Comparison of ENCODE assay signal across 9 cellular contexts in genomic region chr6:73696990-73697651, GRCh38. TPM values are rescaled to one million over a fixed set of nuclear protein-coding genes. Genes with fewer than 3 reads are reported as not detected.
DNase-seq lines count a peak whose midpoint lies in the region; ATAC-seq, FAIRE-seq and TF ChIP-seq lines count a peak whose summit lies in the region.
"Had no signal": no experiment of that assay in that cellular context is flagged by ENCODE, and none has a peak within 500 bp of the region (broad histone marks: within the 10 kb centered on the region; RNA-seq: fewer than 3 reads in every experiment).

No MANE protein-coding gene starts in this region.

- H3K36me3 ChIP-seq in GM23338 (ENCODE audit: insufficient read depth) (no peaks in the 10 kb centered on the region), keratinocyte (ENCODE audit: control insufficient read depth in 2 of 2, extremely low read depth in 1 of 2, insufficient read depth in 2 of 2, low read length in 2 of 2) (peaks cover 0 to 1% of the 10 kb centered on the region in 2 experiments), Caco-2 (ENCODE audit: control insufficient read depth, insufficient read depth, low read length) (no peaks in the 10 kb centered on the region)

- peaks cover 7% of the 10 kb centered on the region; the same call in 2 of the 3 replicates for H3K9me3 Mint-ChIP-seq in GM23338
- no peaks in the 10 kb centered on the region for H3K9me3 Mint-ChIP-seq in activated CD8-positive, alpha-beta T cell treated with anti-CD3 and anti-CD28 coated beads for 36 hours
- no peaks in the 10 kb centered on the region for H3K9me3 Mint-ChIP-seq in Caco-2 (ENCODE audit: unreplicated experiment)

- H3K27ac Mint-ChIP-seq in GM23338 (no peak overlapping the region), Caco-2 (ENCODE audit: unreplicated experiment) (no peak overlapping the region)
- peak overlapping the region; percentile 98 for H3K27ac Mint-ChIP-seq in activated CD8-positive, alpha-beta T cell treated with anti-CD3 and anti-CD28 coated beads for 36 hours

- POLR2A ChIA-PET in A549 (lab: Yijun Ruan, JAX) (no interaction called here), Caco-2 (lab: Charles Lee) (no interaction called here)
- POLR2A ChIA-PET in activated CD8-positive, alpha-beta T cell treated with anti-CD3 and anti-CD28 coated beads for 36 hours (lab: Charles Lee): interaction anchor here (1.5 kb wide), 1 partner anchor 29 kb away, joined by 4 read pairs; no protein-coding TSS in a partner anchor

- peak overlapping the region; percentile 74 for H3K4me3 Mint-ChIP-seq in GM23338
- H3K4me3 Mint-ChIP-seq in activated CD8-positive, alpha-beta T cell treated with anti-CD3 and anti-CD28 coated beads for 36 hours: peak overlapping the region; percentile 95
- H3K4me3 Mint-ChIP-seq in Caco-2 (ENCODE audit: unreplicated experiment): no peak overlapping the region

- no peaks in the 10 kb centered on the region for H3K79me2 ChIP-seq in GM23338 (replicated peaks; ENCODE audit: insufficient read depth)
- peaks cover 15% of the 10 kb centered on the region for H3K79me2 ChIP-seq in keratinocyte (ENCODE audit: control insufficient read depth, insufficient read depth, low read length)

- dilution Hi-C loops in keratinocyte (cut with MboI; ENCODE audit: extremely low pct_ligation_motif_present, low sequenced_read_pairs): no loop called here

- H3K27me3 ChIP-seq in GM23338 (ENCODE audit: insufficient read depth) (peaks cover 13% of the 10 kb centered on the region), keratinocyte (ENCODE audit: control insufficient read depth, extremely low read depth, insufficient read depth, low read length) (no peaks in the 10 kb centered on the region), Caco-2 (replicated peaks; ENCODE audit: control insufficient read depth, insufficient read depth, low read length) (no peaks in the 10 kb centered on the region)

- BruUV-seq in Caco-2 (replicated peaks; lab: Mats Ljungman, UMichigan): no TSS peak

- H3F3A ChIP-seq in GM23338 (replicated peaks; ENCODE audit: low read depth): no peaks in the 10 kb centered on the region

- no peak for TF ChIP-seq RAD21 in A549 (conservative IDR thresholded peaks at IDR 0.05 in 1 of 2, IDR thresholded peaks at IDR 0.05 in 1 of 2)

- DNase-seq in A549 (ENCODE audit: low read depth in 1 of 2, low spot score in 1 of 2): no peak
- DNase-seq in GM23338 (ENCODE audit: low spot score): peak; percentile 37
- no peak for DNase-seq in activated CD8-positive, alpha-beta T cell treated with anti-CD3 and anti-CD28 coated beads for 36 hours
- DNase-seq in keratinocyte (ENCODE audit: low read depth, low spot score): no peak
- DNase-seq in Caco-2: no peak
- no peak for DNase-seq in NCI-H526 (lab: John Stamatoyannopoulos, UW)
- DNase-seq in NCI-H1048 (lab: John Stamatoyannopoulos, UW): no peak
- no peak for DNase-seq in NCI-H1105 treated with DMSO at 0.1 percent for 48 hours (lab: John Stamatoyannopoulos, UW)

- H2AFZ ChIP-seq in GM23338 (peak overlapping the region; percentile 87), keratinocyte (ENCODE audit: control insufficient read depth, low read length) (peak overlapping the region; percentile 79)

- H3K27me3 Mint-ChIP-seq in GM23338 (ENCODE audit: insufficient read depth, low read depth, poor library complexity) (peaks cover 11% of the 10 kb centered on the region), Caco-2 (ENCODE audit: insufficient read depth, unreplicated experiment) (peaks cover 8% of the 10 kb centered on the region)
- peaks cover 28% of the 10 kb centered on the region for H3K27me3 Mint-ChIP-seq in activated CD8-positive, alpha-beta T cell treated with anti-CD3 and anti-CD28 coated beads for 36 hours

- no peaks in the 10 kb centered on the region for H4K20me1 ChIP-seq in GM23338 (replicated peaks; ENCODE audit: insufficient read depth)
- no peaks in the 10 kb centered on the region for H4K20me1 ChIP-seq in keratinocyte (ENCODE audit: control insufficient read depth, extremely low read depth, insufficient read depth, low read length)

- FAIRE-seq in A549 (lab: Jason Lieb, UNC): no peak
- FAIRE-seq in keratinocyte (lab: Jason Lieb, UNC): peak; percentile 52
- FAIRE-seq: G401.6 had no signal

- peak overlapping the region; percentile 86 for H3K4me2 ChIP-seq in A549
- peak overlapping the region; percentile 81 for H3K4me2 ChIP-seq in GM23338
- H3K4me2 ChIP-seq in keratinocyte (ENCODE audit: control insufficient read depth, extremely low read depth, insufficient read depth, low read depth, low read length): peak overlapping the region; percentile 98

- no peaks in the 10 kb centered on the region for H3K9me1 ChIP-seq in keratinocyte (ENCODE audit: control insufficient read depth, extremely low read depth, insufficient read depth, low read length)

- CTCF ChIA-PET in A549 (lab: Yijun Ruan, JAX): interaction anchor here (0.9 to 1.4 kb wide), 2 partner anchors 10 to 16 kb away, joined by 3 to 4 read pairs; no protein-coding TSS in a partner anchor
- CTCF ChIA-PET in activated CD8-positive, alpha-beta T cell treated with anti-CD3 and anti-CD28 coated beads for 36 hours (lab: Charles Lee): no interaction called here
- CTCF ChIA-PET in Caco-2 (lab: Charles Lee): no interaction called here

- peaks cover 23% of the 10 kb centered on the region for H3K4me1 Mint-ChIP-seq in GM23338
- H3K4me1 Mint-ChIP-seq in activated CD8-positive, alpha-beta T cell treated with anti-CD3 and anti-CD28 coated beads for 36 hours (ENCODE audit: low read depth): peaks cover 36% of the 10 kb centered on the region
- no peaks in the 10 kb centered on the region for H3K4me1 Mint-ChIP-seq in Caco-2 (ENCODE audit: low read depth, unreplicated experiment)

- H3K27ac ChIP-seq in A549: peak overlapping the region; percentile 95 to 97
- no peak overlapping the region for H3K27ac ChIP-seq in GM23338 (ENCODE audit: low read depth)
- H3K27ac ChIP-seq in keratinocyte (ENCODE audit: control insufficient read depth, insufficient read depth, low read length): peak overlapping the region; percentile 97

- whole genome bisulfite sequencing in A549 (ENCODE audit: missing lambda C conversion rate): 34% methylated on average over 10 of the region's 10 CpGs

- H3K36me3 Mint-ChIP-seq in GM23338 (ENCODE audit: low read depth) (peaks cover 7% of the 10 kb centered on the region; the same call in 1 of the 3 replicates), Caco-2 (ENCODE audit: insufficient read depth, unreplicated experiment) (no peaks in the 10 kb centered on the region)
- H3K36me3 Mint-ChIP-seq in activated CD8-positive, alpha-beta T cell treated with anti-CD3 and anti-CD28 coated beads for 36 hours (ENCODE audit: low read depth): peaks cover 18% of the 10 kb centered on the region

- peak overlapping the region; percentile 68 for H3K4me3 ChIP-seq in A549
- peak overlapping the region; percentile 69; the same call in 1 of the 2 replicates for H3K4me3 ChIP-seq in GM23338
- peak overlapping the region; percentile 73 to 89 (median 84) for H3K4me3 ChIP-seq in keratinocyte (ENCODE audit: control insufficient read depth in 2 of 3, extremely low read depth in 1 of 3, insufficient read depth in 2 of 3, low read depth in 1 of 3, low read length in 3 of 3)
- no peak overlapping the region for H3K4me3 ChIP-seq in Caco-2 (ENCODE audit: low read depth, low read length)

- TF ChIP-seq EP300 in A549 (IDR thresholded peaks at IDR 0.05): no peak

- H3K9ac ChIP-seq in keratinocyte (ENCODE audit: control insufficient read depth, extremely low read depth, insufficient read depth, low read length): peak overlapping the region; percentile 93

- intact Hi-C loops in activated CD8-positive, alpha-beta T cell treated with anti-CD3 and anti-CD28 coated beads for 36 hours (cut with micrococcal nuclease): loop anchor here (1.0 kb wide), 1 partner anchor 25 kb away; no protein-coding TSS in a partner anchor
- intact Hi-C loops in Caco-2 (cut with micrococcal nuclease; ENCODE audit: unreplicated experiment): no loop called here

- H3K4me1 ChIP-seq in A549: peaks cover 26% of the 10 kb centered on the region
- peaks cover 16% of the 10 kb centered on the region for H3K4me1 ChIP-seq in GM23338 (ENCODE audit: insufficient read depth)
- H3K4me1 ChIP-seq in keratinocyte (ENCODE audit: control insufficient read depth, extremely low read depth, insufficient read depth, low read length): peaks cover 31% of the 10 kb centered on the region
- H3K4me1 ChIP-seq in Caco-2: no peaks in the 10 kb centered on the region

- H3K9me3 ChIP-seq in A549: no peaks in the 10 kb centered on the region
- H3K9me3 ChIP-seq in keratinocyte (ENCODE audit: control insufficient read depth, low read depth, low read length): no peaks in the 10 kb centered on the region
- H3K9me3 ChIP-seq in Caco-2: no peaks in the 10 kb centered on the region

- TF ChIP-seq POLR2A in A549 (IDR thresholded peaks at IDR 0.05; ENCODE audit: low read length): no peak

- TF ChIP-seq CTCF in A549 (IDR thresholded peaks at IDR 0.05) (no peak), GM23338 (conservative IDR thresholded peaks at IDR 0.05; ENCODE audit: low read depth in 2 of 2) (no peak), keratinocyte (optimal IDR thresholded peaks at IDR 0.05 in 1 of 3, IDR thresholded peaks at IDR 0.05 in 1 of 3, conservative IDR thresholded peaks at IDR 0.05 in 1 of 3; ENCODE audit: extremely low read depth in 1 of 3, insufficient read depth in 2 of 3, low read length in 3 of 3) (no peak), Caco-2 (IDR thresholded peaks at IDR 0.05; ENCODE audit: insufficient read depth in 1 of 2, low read depth in 1 of 2, low read length in 1 of 2, severe bottlenecking in 1 of 2, unreplicated experiment in 1 of 2) (no peak)
- no peak for TF ChIP-seq CTCF in activated CD8-positive, alpha-beta T cell treated with anti-CD3 and anti-CD28 coated beads for 36 hours (IDR thresholded peaks at IDR 0.05)

- no peaks in the 10 kb centered on the region; the same call in 1 of the 2 replicates for H3K9me2 ChIP-seq in GM23338 (ENCODE audit: insufficient read depth)

- no peak for ATAC-seq in A549
- peak; percentile 38 for ATAC-seq in GM23338
- no peak for ATAC-seq in activated CD8-positive, alpha-beta T cell treated with anti-CD3 and anti-CD28 coated beads for 36 hours

RNA-seq across cellular contexts. Expression of gene CD109, which starts 1.1 kb away (rescaled TPM):
- polyA plus RNA-seq in A549 (2011; rRNA removed): 47.1 and 56.7 TPM in 2 replicates
- polyA plus RNA-seq in A549 (2012; cell fraction: cytosol; rRNA removed): 4.0 and 4.7 TPM in 2 replicates
- polyA plus RNA-seq in A549 (2012; cell fraction: nucleus; rRNA removed): 5.9 and 8.2 TPM in 2 replicates
- 17.3 to 18.3 TPM (median 17.8 TPM) in 3 replicates for polyA plus RNA-seq in A549 (2017; fragmentation: RNase III; extraction: RNeasy Plus Mini Kit Qiagen cat#74134 plus additional on column Dnase treatment)
- 23.7 and 24.1 TPM in 2 replicates for polyA minus RNA-seq in A549 (2011; rRNA and poly(A)+ RNA removed)
- total RNA-seq in GM23338 (2014; rRNA removed; shearing (Covaris generic)): 5.3 and 6.0 TPM in 2 replicates
- 0.92 and 1.1 TPM in 2 replicates for polyA plus RNA-seq in GM23338 (2016; fragmentation: Nextera tagmentation; extraction: Ambion mirVana)
- 10 to 100 TPM in 1 of 2 experiments, 1 to 10 TPM in 1; 9.5 to 10.6 TPM for total RNA-seq in activated CD8-positive, alpha-beta T cell treated with anti-CD3 and anti-CD28 coated beads for 36 hours
- 43.8 to 66.1 TPM (median 58.2 TPM) in 3 replicates for polyA plus RNA-seq in keratinocyte
- polyA plus RNA-seq in keratinocyte (2011; ENCODE audit: low read depth): 14.2 TPM
- polyA plus RNA-seq in keratinocyte (2011; cell fraction: cytosol; rRNA removed): 9.5 and 18.3 TPM in 2 replicates
- 75.2 and 95.5 TPM in 2 replicates for polyA plus RNA-seq in keratinocyte (2011; cell fraction: nucleus; rRNA removed)
- 20.4 and 34.9 TPM in 2 replicates for polyA plus RNA-seq in keratinocyte (2012; ENCODE audit: low replicate concordance)
- polyA minus RNA-seq in keratinocyte: 13.0 to 76.8 TPM (median 73.8 TPM) in 3 replicates
- 29.4 TPM for polyA minus RNA-seq in keratinocyte (2011; cell fraction: cytosol; rRNA and poly(A)+ RNA removed)
- 151 and 289 TPM in 2 replicates for polyA minus RNA-seq in keratinocyte (2011; cell fraction: nucleus; rRNA and poly(A)+ RNA removed)
- 0.18 and 0.19 TPM in 2 replicates for total RNA-seq in Caco-2 (2022)

RNA-seq across cellular contexts. Expression of gene SLC17A5, which starts 43.3 kb away (rescaled TPM):
- polyA plus RNA-seq in A549 (2011; rRNA removed) (9.6 and 10.0 TPM in 2 replicates), A549 (2017; fragmentation: RNase III; extraction: RNeasy Plus Mini Kit Qiagen cat#74134 plus additional on column Dnase treatment) (7.0 to 10.6 TPM (median 7.8 TPM) in 3 replicates), GM23338 (2016; fragmentation: Nextera tagmentation; extraction: Ambion mirVana) (8.3 and 9.2 TPM in 2 replicates), keratinocyte (8.4 to 12.0 TPM (median 8.7 TPM) in 3 replicates)
- polyA plus RNA-seq in A549 (2012; cell fraction: cytosol; rRNA removed): 2.6 and 2.8 TPM in 2 replicates
- 1.4 and 1.5 TPM in 2 replicates for polyA plus RNA-seq in A549 (2012; cell fraction: nucleus; rRNA removed)
- 7.3 and 10.2 TPM in 2 replicates for polyA minus RNA-seq in A549 (2011; rRNA and poly(A)+ RNA removed)
- total RNA-seq in GM23338 (2014; rRNA removed; shearing (Covaris generic)): 14.9 and 17.7 TPM in 2 replicates
- 1 to 10 TPM; 4.2 to 5.0 TPM for total RNA-seq in activated CD8-positive, alpha-beta T cell treated with anti-CD3 and anti-CD28 coated beads for 36 hours
- 3.6 TPM for polyA plus RNA-seq in keratinocyte (2011; ENCODE audit: low read depth)
- 4.8 and 9.4 TPM in 2 replicates for polyA plus RNA-seq in keratinocyte (2011; cell fraction: cytosol; rRNA removed)
- 13.5 and 17.5 TPM in 2 replicates for polyA plus RNA-seq in keratinocyte (2011; cell fraction: nucleus; rRNA removed)
- polyA plus RNA-seq in keratinocyte (2012; ENCODE audit: low replicate concordance): 5.4 and 9.2 TPM in 2 replicates
- 4.3 to 15.3 TPM (median 10.4 TPM) in 3 replicates for polyA minus RNA-seq in keratinocyte
- polyA minus RNA-seq in keratinocyte (2011; cell fraction: cytosol; rRNA and poly(A)+ RNA removed): 10.4 TPM
- polyA minus RNA-seq in keratinocyte (2011; cell fraction: nucleus; rRNA and poly(A)+ RNA removed): 14.1 and 25.3 TPM in 2 replicates
- total RNA-seq in Caco-2 (2022): 13.0 TPM in 2 replicates
